ENCODE assay signal across 19 cellular contexts in the genomic region with DNA sequence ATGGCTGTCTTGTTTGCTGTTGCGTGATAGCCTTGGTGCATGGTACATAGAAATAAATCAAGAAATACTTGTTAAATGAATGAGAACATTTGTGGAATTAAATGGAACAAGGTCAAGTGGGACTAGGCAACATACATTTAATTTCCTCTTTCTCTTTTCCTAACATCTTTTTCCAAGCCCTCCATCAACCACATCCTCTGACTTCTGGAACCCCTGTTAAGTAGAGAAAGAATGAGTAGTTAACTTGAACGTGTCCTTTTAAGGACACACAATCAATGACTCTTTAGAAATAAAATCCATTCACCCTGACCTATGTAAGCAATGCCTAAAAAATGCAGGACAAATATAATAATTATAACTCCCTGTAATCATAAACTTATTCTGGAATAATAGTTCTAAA. TPM values are rescaled to one million over a fixed set of nuclear protein-coding genes. Genes with fewer than 3 reads are reported as not detected.
DNase-seq lines count a peak whose midpoint lies in the region; ATAC-seq and TF ChIP-seq lines count a peak whose summit lies in the region.
"Had no signal": no experiment of that assay in that cellular context is flagged by ENCODE, and none has a peak within 500 bp of the region (broad histone marks: within the 10 kb centered on the region; RNA-seq: fewer than 3 reads in every experiment).

No MANE protein-coding gene starts in this region.

- no peaks in the 10 kb centered on the region for H3K79me2 ChIP-seq in Karpas-422 (ENCODE audit: low read length)

- no peak for ATAC-seq in natural killer cell treated with Interleukin-12 subunit alpha and Interleukin-12 subunit beta and Interleukin-15 and Interleukin-18, amount 100 ng/mL, for 72 hours
- ATAC-seq in natural killer cell = no peak

- no peak for TF ChIP-seq CTCF in natural killer cell (IDR thresholded peaks at IDR 0.05)
- TF ChIP-seq CTCF in nephron progenitor cell (IDR thresholded peaks at IDR 0.05) = no peak
- no peak for TF ChIP-seq CTCF in GM20000 (IDR thresholded peaks at IDR 0.05; ENCODE audit: extremely low read depth, missing control alignments)

- H4K91ac ChIP-seq in mesenchymal stem cell (ENCODE audit: low read length) = no peak overlapping the region

- H2BK120ac ChIP-seq in mesenchymal stem cell (ENCODE audit: low read depth, low read length) = no peak overlapping the region

- no peak for DNase-seq in natural killer cell treated with Interleukin-12 subunit alpha and Interleukin-12 subunit beta and Interleukin-15 and Interleukin-18, amount 100 ng/mL, for 72 hours (ENCODE audit: low spot score)
- DNase-seq in natural killer cell (no peak), Karpas-422 (no peak), mesenchymal stem cell (peak; percentile 20), nephron progenitor cell (no peak), GM20000 (ENCODE audit: low spot score) (no peak), G401 (ENCODE audit: low spot score) (no peak)
- DNase-seq: 8988T; AML-193; Calu3; CD4-positive, alpha-beta T cell; DMS 273 treated with DMSO at 0.1 percent for 48 hours; GDM1; GOT3; H9; KBM-7 had no signal

- H3K4me2 ChIP-seq in Karpas-422 (ENCODE audit: low read depth, low read length, poor library complexity, severe bottlenecking) (peak overlapping the region; percentile 29), mesenchymal stem cell (ENCODE audit: low read length, poor library complexity, severe bottlenecking) (no peak overlapping the region)
- H3K4me2 ChIP-seq: BLaER1 treated with 17β-estradiol and CSF1 and Interleukin-3, amounts not matched to agents 10 nM and 100 nM had no signal

- H3K4ac ChIP-seq in mesenchymal stem cell (ENCODE audit: low read depth in 1 of 2, low read length in 2 of 2) = no peak overlapping the region

- H3K4me3 ChIP-seq in Karpas-422 (ENCODE audit: low read length) = no peak overlapping the region
- H3K4me3 ChIP-seq in mesenchymal stem cell (ENCODE audit: insufficient read depth in 1 of 2, low read depth in 1 of 2, low read length in 2 of 2) = no peak overlapping the region
- H3K4me3 ChIP-seq: BLaER1 treated with 17β-estradiol and CSF1 and Interleukin-3, amounts not matched to agents 10 nM and 100 nM had no signal

- H3K14ac ChIP-seq in mesenchymal stem cell (ENCODE audit: low read length in 2 of 2) = no peak overlapping the region

- H3K4me1 ChIP-seq in Karpas-422 (ENCODE audit: low read length) = peaks cover 10% of the 10 kb centered on the region
- H3K4me1 ChIP-seq in mesenchymal stem cell (ENCODE audit: control insufficient read depth, insufficient read depth, low read depth, low read length) = no peaks in the 10 kb centered on the region

- H3K27ac ChIP-seq in Karpas-422 (ENCODE audit: low read length) (no peak overlapping the region), mesenchymal stem cell (ENCODE audit: low read length, poor library complexity, severe bottlenecking) (no peak overlapping the region)
- H3K27ac ChIP-seq: BLaER1 treated with 17β-estradiol and CSF1 and Interleukin-3, amounts not matched to agents 10 nM and 100 nM; HL-60 had no signal

- H3K27me3 ChIP-seq in Karpas-422 (ENCODE audit: low read length) (no peaks in the 10 kb centered on the region), mesenchymal stem cell (ENCODE audit: control insufficient read depth in 1 of 2, insufficient read depth in 1 of 2, low read length in 2 of 2) (no peaks in the 10 kb centered on the region)
- H3K27me3 ChIP-seq: BLaER1 treated with 17β-estradiol and CSF1 and Interleukin-3, amounts not matched to agents 10 nM and 100 nM had no signal

- no peak overlapping the region for H3K23ac ChIP-seq in mesenchymal stem cell (ENCODE audit: low read length in 2 of 2)

- no peak overlapping the region for H2BK5ac ChIP-seq in mesenchymal stem cell (ENCODE audit: low read depth, low read length, poor library complexity, severe bottlenecking)

- H3K4me1 Mint-ChIP-seq in natural killer cell treated with Interleukin-12 subunit alpha and Interleukin-12 subunit beta and Interleukin-15 and Interleukin-18, amount 100 ng/mL, for 72 hours (ENCODE audit: low read depth in 2 of 2) = peaks cover 29 to 55% of the 10 kb centered on the region in 2 donors
- no peaks in the 10 kb centered on the region for H3K4me1 Mint-ChIP-seq in natural killer cell
- H3K4me1 Mint-ChIP-seq in nephron progenitor cell = peaks cover 4% of the 10 kb centered on the region

- H2BK12ac ChIP-seq in mesenchymal stem cell (ENCODE audit: low read length in 2 of 2) = no peak overlapping the region

- H3K9me3 ChIP-seq in Karpas-422 (ENCODE audit: low read length) = no peaks in the 10 kb centered on the region
- no peaks in the 10 kb centered on the region for H3K9me3 ChIP-seq in mesenchymal stem cell (ENCODE audit: control insufficient read depth, low read length)
- H3K9me3 ChIP-seq: BLaER1 treated with 17β-estradiol and CSF1 and Interleukin-3, amounts not matched to agents 10 nM and 100 nM had no signal

- H2BK15ac ChIP-seq in mesenchymal stem cell (ENCODE audit: low read depth, poor library complexity, severe bottlenecking) = no peak overlapping the region

- no peaks in the 10 kb centered on the region for H3K36me3 ChIP-seq in Karpas-422 (ENCODE audit: insufficient read depth, low read length)
- H3K36me3 ChIP-seq in mesenchymal stem cell (ENCODE audit: control insufficient read depth in 1 of 2, insufficient read depth in 2 of 2, low read depth in 1 of 2, low read length in 2 of 2) = no peaks in the 10 kb centered on the region
- H3K36me3 ChIP-seq: BLaER1 treated with 17β-estradiol and CSF1 and Interleukin-3, amounts not matched to agents 10 nM and 100 nM had no signal

- no peaks in the 10 kb centered on the region for H3K9me2 ChIP-seq in Karpas-422 (replicated peaks; ENCODE audit: insufficient read depth, low read length)

- H2AFZ ChIP-seq in Karpas-422 (ENCODE audit: low read length) (no peak overlapping the region), mesenchymal stem cell (ENCODE audit: low read depth, low read length) (no peak overlapping the region)

- 89% methylated on average over 1 of the region's 2 CpGs for WGBS in mesenchymal stem cell

- H3K36me3 Mint-ChIP-seq in natural killer cell treated with Interleukin-12 subunit alpha and Interleukin-12 subunit beta and Interleukin-15 and Interleukin-18, amount 100 ng/mL, for 72 hours = no peaks in the 10 kb centered on the region
- H3K36me3 Mint-ChIP-seq in natural killer cell (no peaks in the 10 kb centered on the region), nephron progenitor cell (ENCODE audit: low read depth) (no peaks in the 10 kb centered on the region)

- intact Hi-C loops in natural killer cell (cut with micrococcal nuclease) = loop anchor here (10.0 kb wide), 1 partner anchor 279 kb away; no protein-coding TSS in a partner anchor

- H3K18ac ChIP-seq in mesenchymal stem cell (ENCODE audit: low read depth in 1 of 2, low read length in 2 of 2) = no peak overlapping the region

- peak overlapping the region; percentile 28 for H3K4me3 Mint-ChIP-seq in natural killer cell treated with Interleukin-12 subunit alpha and Interleukin-12 subunit beta and Interleukin-15 and Interleukin-18, amount 100 ng/mL, for 72 hours
- H3K4me3 Mint-ChIP-seq in natural killer cell (no peak overlapping the region), nephron progenitor cell (no peak overlapping the region)
- H3K4me3 Mint-ChIP-seq: CD4-positive, alpha-beta T cell; H9 had no signal

- no peak overlapping the region for H4K8ac ChIP-seq in mesenchymal stem cell (ENCODE audit: low read length)

- no peaks in the 10 kb centered on the region for H3K27me3 Mint-ChIP-seq in natural killer cell treated with Interleukin-12 subunit alpha and Interleukin-12 subunit beta and Interleukin-15 and Interleukin-18, amount 100 ng/mL, for 72 hours
- H3K27me3 Mint-ChIP-seq in natural killer cell (ENCODE audit: low read depth in 2 of 2) (peaks cover 3 to 7% of the 10 kb centered on the region in 2 donors), nephron progenitor cell (ENCODE audit: low read depth, poor library complexity) (peaks cover 6% of the 10 kb centered on the region)
- H3K27me3 Mint-ChIP-seq: CD4-positive, alpha-beta T cell had no signal

- H3K79me1 ChIP-seq in mesenchymal stem cell (replicated peaks; ENCODE audit: low read length, poor library complexity, severe bottlenecking) = no peaks in the 10 kb centered on the region

- no peak overlapping the region for H2AK5ac ChIP-seq in mesenchymal stem cell (ENCODE audit: low read length, severe bottlenecking)

- H3K9ac ChIP-seq in Karpas-422 (ENCODE audit: low read length) = no peak overlapping the region
- H3K9ac ChIP-seq in mesenchymal stem cell (ENCODE audit: low read length) = no peak overlapping the region
- H3K9ac ChIP-seq: BLaER1 treated with 17β-estradiol and CSF1 and Interleukin-3, amounts not matched to agents 10 nM and 100 nM had no signal

- in situ Hi-C loops in G401 (cut with HindIII; ENCODE audit: low sequenced_read_pairs) = no loop called here

- H4K20me1 ChIP-seq in Karpas-422 (ENCODE audit: insufficient read depth, low read depth, low read length) = no peaks in the 10 kb centered on the region
- H4K20me1 ChIP-seq: BLaER1 treated with 17β-estradiol and CSF1 and Interleukin-3, amounts not matched to agents 10 nM and 100 nM had no signal

- H3K9me3 Mint-ChIP-seq in natural killer cell treated with Interleukin-12 subunit alpha and Interleukin-12 subunit beta and Interleukin-15 and Interleukin-18, amount 100 ng/mL, for 72 hours = no peaks in the 10 kb centered on the region
- H3K9me3 Mint-ChIP-seq in natural killer cell (no peaks in the 10 kb centered on the region), nephron progenitor cell (peaks cover 3% of the 10 kb centered on the region)
- H3K9me3 Mint-ChIP-seq: CD4-positive, alpha-beta T cell; H9 had no signal

- peak overlapping the region; percentile 66 to 68 for H3K27ac Mint-ChIP-seq in natural killer cell treated with Interleukin-12 subunit alpha and Interleukin-12 subunit beta and Interleukin-15 and Interleukin-18, amount 100 ng/mL, for 72 hours
- H3K27ac Mint-ChIP-seq in natural killer cell (no peak overlapping the region), nephron progenitor cell (no peak overlapping the region)
- H3K27ac Mint-ChIP-seq: CD4-positive, alpha-beta T cell; H9 had no signal

RNA-seq across cellular contexts. Expression of a gene that starts 17.2 kb away (rescaled TPM):
- total RNA-seq in natural killer cell treated with Interleukin-12 subunit alpha and Interleukin-12 subunit beta and Interleukin-15 and Interleukin-18, amount 100 ng/mL, for 72 hours = 10 to 100 TPM; 15.7 to 18.9 TPM
- 1 to 10 TPM; 3.1 to 4.7 (median 3.5) TPM for total RNA-seq in natural killer cell
- 18.6 and 25.1 TPM in 2 replicates for total RNA-seq in Karpas-422 (2014; rRNA removed; shearing (Covaris generic); ENCODE audit: low replicate concordance)
- polyA plus RNA-seq in mesenchymal stem cell (2013, experiment 1 of 2) = 13.5 TPM
- polyA plus RNA-seq in mesenchymal stem cell (2013, experiment 2 of 2) = 14.5 TPM
- total RNA-seq in G401 (2014; rRNA removed; shearing (Covaris generic)) = 30.6 and 39.3 TPM in 2 replicates

RNA-seq across cellular contexts. Expression of a gene that starts 29.5 kb away (rescaled TPM):
- 1 to 10 TPM; 4.5 to 7.9 TPM for total RNA-seq in natural killer cell treated with Interleukin-12 subunit alpha and Interleukin-12 subunit beta and Interleukin-15 and Interleukin-18, amount 100 ng/mL, for 72 hours
- 1 to 10 TPM; 1.2 to 2.3 (median 2.0) TPM for total RNA-seq in natural killer cell
- 5.7 and 6.5 TPM in 2 replicates for total RNA-seq in Karpas-422 (2014; rRNA removed; shearing (Covaris generic); ENCODE audit: low replicate concordance)
- polyA plus RNA-seq in mesenchymal stem cell (2013, experiment 1 of 2) = 1.6 TPM
- 1.6 TPM for polyA plus RNA-seq in mesenchymal stem cell (2013, experiment 2 of 2)
- total RNA-seq in G401 (2014; rRNA removed; shearing (Covaris generic)) = 2.3 and 3.0 TPM in 2 replicates

RNA-seq across cellular contexts. Expression of a gene that starts 42.7 kb away (rescaled TPM):
- total RNA-seq in natural killer cell treated with Interleukin-12 subunit alpha and Interleukin-12 subunit beta and Interleukin-15 and Interleukin-18, amount 100 ng/mL, for 72 hours = not detected
- total RNA-seq in natural killer cell = not detected
- not detected in 2 replicates for total RNA-seq in Karpas-422 (2014; rRNA removed; shearing (Covaris generic); ENCODE audit: low replicate concordance)
- not detected for polyA plus RNA-seq in mesenchymal stem cell (2013, experiment 1 of 2)
- not detected for polyA plus RNA-seq in mesenchymal stem cell (2013, experiment 2 of 2)
- total RNA-seq in G401 (2014; rRNA removed; shearing (Covaris generic)) = not detected in 2 replicates
- total RNA-seq: Calu3; CD4-positive, alpha-beta T cell; Daoy; H9 had no signal

Comparison
In these comparisons a context has a peak if more than half of its experiments do, and no peak if none do; other contexts are left out.
1. H3K27ac Mint-ChIP-seq: peak in natural killer cell treated with Interleukin-12 subunit alpha and Interleukin-12 subunit beta and Interleukin-15 and Interleukin-18, amount 100 ng/mL, for 72 hours (2 of 2); none in natural killer cell (0 of 2) and nephron progenitor cell (single experiment).